8 cellular contexts compared by ENCODE assay signal in the genomic region with DNA sequence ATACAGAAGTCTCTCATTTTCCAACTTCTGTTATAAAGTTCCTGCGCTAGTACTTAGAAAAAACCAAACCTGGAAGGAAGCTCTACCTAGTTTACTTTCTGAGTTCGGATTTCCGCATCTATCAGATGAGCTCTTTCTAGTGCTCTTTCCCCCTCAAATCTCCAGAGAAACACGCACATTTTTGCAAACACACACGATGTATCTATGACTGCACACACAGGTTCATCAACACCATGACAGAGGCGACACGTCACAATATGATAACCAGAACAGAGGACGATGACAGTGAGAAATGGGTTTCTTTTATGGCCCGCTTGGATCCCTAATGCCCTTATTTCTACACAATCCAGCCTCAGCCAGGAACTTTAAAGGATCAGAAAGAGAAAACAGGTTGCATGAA. TPM values are rescaled to one million over a fixed set of nuclear protein-coding genes. Genes with fewer than 3 reads are reported as not detected.
DNase-seq lines count a peak whose midpoint lies in the region; ATAC-seq and TF ChIP-seq lines count a peak whose summit lies in the region.

No MANE protein-coding gene starts in this region.

- H3K4me3 ChIP-seq in cardiac muscle cell (peak overlapping the region; percentile 53), HUES6 (ENCODE audit: low read depth, low read length) (peak overlapping the region; percentile 66), ectodermal cell (ENCODE audit: insufficient read depth, low read depth, low read length) (peak overlapping the region; percentile 47)

- peaks cover 19% of the 10 kb centered on the region for H3K4me1 ChIP-seq in cardiac muscle cell (ENCODE audit: low read depth)
- peaks cover 6% of the 10 kb centered on the region; the same call in 1 of the 2 replicates for H3K4me1 ChIP-seq in HUES6 (ENCODE audit: control insufficient read depth, insufficient read depth, low read length)
- H3K4me1 ChIP-seq in ectodermal cell (ENCODE audit: control insufficient read depth, insufficient read depth, low read length), result peaks cover 6% of the 10 kb centered on the region

- no peak overlapping the region for H3K9ac ChIP-seq in HUES6 (ENCODE audit: low read length)

- no peaks in the 10 kb centered on the region for H3K27me3 ChIP-seq in cardiac muscle cell
- H3K27me3 ChIP-seq in HUES6 (ENCODE audit: control insufficient read depth, insufficient read depth, low read length), result peaks cover 18% of the 10 kb centered on the region
- H3K27me3 ChIP-seq in ectodermal cell (ENCODE audit: control insufficient read depth, insufficient read depth, low read length, poor library complexity, severe bottlenecking), result peaks cover 29% of the 10 kb centered on the region

- ATAC-seq in Right ventricle myocardium inferior (no peak), natural killer cell (peak; percentile 48 to 69 (median 60))

- peaks cover 16 to 17% of the 10 kb centered on the region in 2 donors for H3K4me1 Mint-ChIP-seq in natural killer cell

- peak overlapping the region; percentile 93 for H3K4me3 Mint-ChIP-seq in natural killer cell

- peak overlapping the region; percentile 79 to 90 for H3K27ac Mint-ChIP-seq in natural killer cell

- no peaks in the 10 kb centered on the region for H3K9me3 ChIP-seq in cardiac muscle cell (ENCODE audit: low read depth)
- no peaks in the 10 kb centered on the region for H3K9me3 ChIP-seq in HUES6 (ENCODE audit: control insufficient read depth, insufficient read depth, low read depth, low read length)
- H3K9me3 ChIP-seq in ectodermal cell (ENCODE audit: control insufficient read depth, low read length), result no peaks in the 10 kb centered on the region

- H3K9me3 Mint-ChIP-seq in natural killer cell, result no peaks in the 10 kb centered on the region

- TF ChIP-seq CTCF in cardiac muscle cell (IDR thresholded peaks at IDR 0.05; ENCODE audit: low read depth, low read length) (no peak), natural killer cell (IDR thresholded peaks at IDR 0.05) (no peak)

- H3K36me3 ChIP-seq in cardiac muscle cell (no peaks in the 10 kb centered on the region), HUES6 (ENCODE audit: control insufficient read depth, insufficient read depth, low read length) (no peaks in the 10 kb centered on the region), ectodermal cell (ENCODE audit: control insufficient read depth, insufficient read depth, low read length) (no peaks in the 10 kb centered on the region)

- no peak overlapping the region for H3K27ac ChIP-seq in cardiac muscle cell
- no peak overlapping the region for H3K27ac ChIP-seq in HUES6 (ENCODE audit: low read depth, low read length)
- H3K27ac ChIP-seq in ectodermal cell (ENCODE audit: insufficient read depth, low read depth, low read length, poor library complexity, severe bottlenecking), result no peak overlapping the region

- no peaks in the 10 kb centered on the region for H3K36me3 Mint-ChIP-seq in natural killer cell

- no peaks in the 10 kb centered on the region for H3K27me3 Mint-ChIP-seq in natural killer cell (ENCODE audit: low read depth in 2 of 2)

- 80 to 86% methylated on average over 9 of the region's 9 CpGs for WGBS in ectodermal cell, 2 experiments

- intact Hi-C loops in Right ventricle myocardium inferior (cut with DNase I) (no loop called here), natural killer cell (cut with micrococcal nuclease) (loop anchor here (1.0 to 2.0 kb wide), 3 partner anchors 26 to 110 kb away; no protein-coding TSS in a partner anchor)

- DNase-seq in cardiac muscle cell (ENCODE audit: low read depth in 1 of 2, low spot score in 1 of 2), result peak in 1 of 2 donors; percentile 5
- no peak for DNase-seq in Right ventricle myocardium inferior (ENCODE audit: missing footprints)
- DNase-seq in T-helper 9 cell, result peak; percentile 16
- DNase-seq in natural killer cell, result no peak
- DNase-seq in D341Med (ENCODE audit: low spot score), result no peak
- DNase-seq in 8988T, result no peak

RNA-seq across cellular contexts. Expression of a gene that starts 0.6 kb away (rescaled TPM):
- total RNA-seq in cardiac muscle cell (0.81 and 2.1 TPM in 2 replicates), Right ventricle myocardium inferior (not detected), natural killer cell (under 1 TPM; 0.32 to 0.95 (median 0.40) TPM)
- polyA plus RNA-seq in cardiac muscle cell, result 2.0 and 2.5 TPM in 2 replicates
- not detected for polyA plus RNA-seq in ectodermal cell (2013, experiment 1 of 4)
- polyA plus RNA-seq in ectodermal cell (2013, experiment 2 of 4), result 0.34 TPM
- polyA plus RNA-seq in ectodermal cell (2013, experiment 3 of 4), result 0.21 TPM
- 0.12 TPM for polyA plus RNA-seq in ectodermal cell (2013, experiment 4 of 4)

RNA-seq across cellular contexts. Expression of a gene that starts 29.1 kb away (rescaled TPM):
- total RNA-seq in cardiac muscle cell (4.8 and 5.5 TPM in 2 replicates), Right ventricle myocardium inferior (26.4 TPM), natural killer cell (1,000 to 10,000 TPM; 1,088 to 1,116 (median 1,113) TPM)
- polyA plus RNA-seq in cardiac muscle cell, result 2.0 and 8.5 TPM in 2 replicates
- 0.94 TPM for polyA plus RNA-seq in ectodermal cell (2013, experiment 1 of 4)
- polyA plus RNA-seq in ectodermal cell (2013, experiment 2 of 4), result 0.68 TPM
- 0.75 TPM for polyA plus RNA-seq in ectodermal cell (2013, experiment 3 of 4)
- 0.49 TPM for polyA plus RNA-seq in ectodermal cell (2013, experiment 4 of 4)

Comparison
In these comparisons a context has a peak if more than half of its experiments do, and no peak if none do; other contexts are left out.
1. RNA of a gene that starts 29.1 kb away (total RNA-seq): 1,088 to 1,116 TPM in natural killer cell; 26.4 TPM in Right ventricle myocardium inferior (single experiment) and 4.8 to 5.5 TPM in cardiac muscle cell; every median in the first group is over 10 times any median in the second.
2. Peak in every context shown above with its lines, with median percentiles within 50 percentile points of each other: H3K4me3 ChIP-seq.